ENCODE assay signal across 27 cellular contexts in the genomic region with DNA sequence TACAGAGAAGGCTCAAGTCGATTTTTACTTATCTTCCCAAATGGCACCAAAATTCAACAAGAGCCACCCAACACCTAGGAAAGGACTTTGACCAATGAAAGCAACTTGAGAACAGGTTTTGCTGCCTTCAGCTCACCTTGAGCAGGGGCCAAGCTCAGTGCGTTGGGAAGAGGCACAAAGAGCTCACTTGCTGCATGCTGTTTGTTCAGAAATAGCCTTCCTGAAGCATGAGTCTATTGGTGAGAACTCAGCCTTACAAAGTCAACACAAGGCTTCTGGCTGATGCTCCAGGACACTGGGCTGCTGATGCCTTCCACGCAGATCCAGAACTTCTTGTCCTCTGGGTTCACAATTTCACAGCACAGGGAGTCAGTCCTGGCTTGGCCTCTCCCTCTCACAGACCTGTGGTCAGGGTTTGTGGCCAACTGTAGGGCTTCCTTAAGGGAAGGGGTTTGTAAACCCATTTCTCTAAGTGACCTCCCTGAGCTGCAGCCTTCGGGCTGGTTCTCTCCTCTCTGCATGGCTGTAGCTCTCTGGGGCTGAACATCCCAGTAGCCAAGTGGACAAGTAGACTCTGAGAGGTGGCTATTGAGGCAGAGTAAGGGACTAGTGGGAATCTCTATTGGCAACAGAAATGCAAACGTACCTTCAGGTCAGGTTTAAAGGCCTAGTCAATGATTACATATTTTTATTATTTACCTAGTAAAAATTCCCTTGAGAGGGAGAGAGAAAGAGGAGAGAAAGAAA.
DNase-seq lines count a peak whose midpoint lies in the region; ATAC-seq and TF ChIP-seq lines count a peak whose summit lies in the region.
"Had no signal": no experiment of that assay in that cellular context is flagged by ENCODE, and none has a peak within 500 bp of the region (broad histone marks: within the 10 kb centered on the region; RNA-seq: fewer than 3 reads in every experiment).

No MANE protein-coding gene starts in this region.

- TF ChIP-seq EP300 in stomach (IDR thresholded peaks at IDR 0.05): no peak

- H3K4me1 ChIP-seq in GM23338 (ENCODE audit: insufficient read depth): peaks cover 6% of the 10 kb centered on the region; the same call in 1 of the 2 replicates
- peaks cover 99% of the 10 kb centered on the region for H3K4me1 ChIP-seq in body of pancreas
- H3K4me1 ChIP-seq in mesendoderm (ENCODE audit: control insufficient read depth, low read depth, low read length): peaks cover 14% of the 10 kb centered on the region
- H3K4me1 ChIP-seq in stomach: peaks cover 8 to 48% (median 35%) of the 10 kb centered on the region in 4 donors
- H3K4me1 ChIP-seq: suprapubic skin, vagina had no signal

- no peaks in the 10 kb centered on the region for H4K20me1 ChIP-seq in GM23338 (replicated peaks; ENCODE audit: insufficient read depth)

- H3K18ac ChIP-seq in mesendoderm (ENCODE audit: low read length): peak overlapping the region; percentile 52

- H3K36me3 Mint-ChIP-seq in GM23338 (ENCODE audit: low read depth): no peaks in the 10 kb centered on the region
- H3K36me3 Mint-ChIP-seq: activated naive CD8-positive, alpha-beta T cell; stimulated activated memory B cell treated with anti-CD40 and anti-IgM and Interleukin-4, amounts not matched to agents 10 μg/mL and 1 μg/mL and 100 μg/mL, for 72 hours had no signal

- peak overlapping the region; percentile 74 for H3K23ac ChIP-seq in mesendoderm (ENCODE audit: low read length)

- H4K8ac ChIP-seq in mesendoderm (ENCODE audit: low read depth, low read length): no peak overlapping the region

- H3K79me1 ChIP-seq in mesendoderm (ENCODE audit: low read length): no peaks in the 10 kb centered on the region

- H3F3A ChIP-seq in GM23338 (replicated peaks; ENCODE audit: low read depth): no peaks in the 10 kb centered on the region

- no peak overlapping the region for H2BK15ac ChIP-seq in mesendoderm (replicated peaks; ENCODE audit: low read depth)

- no peaks in the 10 kb centered on the region for H3K9me2 ChIP-seq in GM23338 (ENCODE audit: insufficient read depth)

- TF ChIP-seq CTCF in GM23338 (conservative IDR thresholded peaks at IDR 0.05; ENCODE audit: low read depth in 2 of 2): no peak
- no peak for TF ChIP-seq CTCF in body of pancreas (IDR thresholded peaks at IDR 0.05)
- no peak for TF ChIP-seq CTCF in stomach (IDR thresholded peaks at IDR 0.05)

- peak overlapping the region; percentile 30 for H2BK120ac ChIP-seq in mesendoderm (ENCODE audit: low read depth, low read length)

- H3K79me2 ChIP-seq in GM23338 (replicated peaks; ENCODE audit: insufficient read depth): no peaks in the 10 kb centered on the region
- H3K79me2 ChIP-seq in mesendoderm (ENCODE audit: control insufficient read depth, insufficient read depth, low read length): no peaks in the 10 kb centered on the region

- H3K4me2 ChIP-seq in GM23338 (no peak overlapping the region), mesendoderm (ENCODE audit: low read length) (no peak overlapping the region)

- intact Hi-C loops in body of pancreas (cut with DNase I): no loop called here
- intact Hi-C loops in stomach (cut with DNase I; ENCODE audit: low total_unique reads): no loop called here

- peak overlapping the region; percentile 69; the same call in 1 of the 2 replicates for H2AFZ ChIP-seq in GM23338

- DNase-seq in GM23338 (ENCODE audit: low spot score) (no peak), body of pancreas (peak; percentile 87 to 95 (median 93)), mesendoderm (peak; percentile 56), stomach (peak; percentile 89), HK-2 (ENCODE audit: unreplicated experiment) (no peak)
- DNase-seq in stimulated activated CD4-positive, alpha-beta T cell treated with anti-CD3 and anti-CD28 coated beads, Interleukin-2, amount 100 ng/mL, for 48 hours: no peak
- DNase-seq: activated CD4-positive, alpha-beta T cell treated with anti-CD3 and anti-CD28 coated beads, Interleukin-2, amount 50 U/mL, for 48 hours; activated CD4-positive, CD25-positive, alpha-beta regulatory T cell; aorta; C1 segment of cervical spinal cord; central memory CD4-positive, alpha-beta T cell; dermis blood vessel endothelial cell; islet precursor cell; NCI-H1105 treated with DMSO at 0.1 percent for 48 hours; NCI-H2081 treated with DMSO at 0.1 percent for 48 hours; NCI-H446; occipital lobe; retina; stimulated activated CD4-positive, alpha-beta T cell treated with anti-CD3 and anti-CD28 coated beads, Interleukin-4, amount 100 ng/mL, for 1 hour; T1000 had no signal

- H3K9me3 ChIP-seq in body of pancreas: no peaks in the 10 kb centered on the region
- no peaks in the 10 kb centered on the region for H3K9me3 ChIP-seq in stomach
- H3K9me3 ChIP-seq: suprapubic skin, vagina had no signal

- H3K4me3 ChIP-seq in GM23338 (no peak overlapping the region), body of pancreas (no peak overlapping the region), mesendoderm (ENCODE audit: low read length) (no peak overlapping the region), stomach (no peak overlapping the region)
- H3K4me3 ChIP-seq: lung, suprapubic skin, vagina had no signal

- H3K4me3 Mint-ChIP-seq in GM23338: no peak overlapping the region
- H3K4me3 Mint-ChIP-seq: activated naive CD8-positive, alpha-beta T cell; stimulated activated memory B cell treated with anti-CD40 and anti-IgM and Interleukin-4, amounts not matched to agents 10 μg/mL and 1 μg/mL and 100 μg/mL, for 72 hours had no signal

- H4K5ac ChIP-seq in mesendoderm (ENCODE audit: low read length): peak overlapping the region; percentile 89

- H3K27ac ChIP-seq in GM23338 (ENCODE audit: low read depth) (no peak overlapping the region), body of pancreas (peak overlapping the region; percentile 94 to 97 (median 95)), mesendoderm (ENCODE audit: low read depth, low read length) (peak overlapping the region; percentile 13), stomach (peak overlapping the region; percentile 79 to 93 (median 89))
- H3K27ac ChIP-seq: suprapubic skin, vagina had no signal

- peak; percentile 46 for ATAC-seq in GM23338
- ATAC-seq in body of pancreas: peak; percentile 90
- no peak for ATAC-seq in GM21528 (IDR thresholded peaks at IDR 0.05; ENCODE audit: low FRiP score, unreplicated experiment)
- no peak for ATAC-seq in GM21786 (IDR thresholded peaks at IDR 0.05; ENCODE audit: unreplicated experiment)
- ATAC-seq: stimulated activated memory B cell treated with anti-CD40 and anti-IgM and Interleukin-4, amounts not matched to agents 10 μg/mL and 1 μg/mL and 100 μg/mL, for 72 hours had no signal

- peak overlapping the region; percentile 25 for H3K4ac ChIP-seq in mesendoderm (ENCODE audit: low read depth, low read length)

- peak overlapping the region; percentile 63 for H3K9ac ChIP-seq in mesendoderm (ENCODE audit: low read length)

- H3K27me3 ChIP-seq in GM23338 (ENCODE audit: insufficient read depth) (no peaks in the 10 kb centered on the region), body of pancreas (no peaks in the 10 kb centered on the region), mesendoderm (ENCODE audit: insufficient read depth, low read length, poor library complexity) (no peaks in the 10 kb centered on the region), stomach (no peaks in the 10 kb centered on the region)
- H3K27me3 ChIP-seq: suprapubic skin, vagina had no signal

- TF ChIP-seq POLR2A in body of pancreas (IDR thresholded peaks at IDR 0.05): peak; percentile 16 to 70 (median 68)
- no peak for TF ChIP-seq POLR2A in stomach (IDR thresholded peaks at IDR 0.05)

- H2AK5ac ChIP-seq in mesendoderm (ENCODE audit: low read length): peak overlapping the region; percentile 70

- peak overlapping the region; percentile 96 for H2BK5ac ChIP-seq in mesendoderm (ENCODE audit: low read length)

- peak overlapping the region; percentile 82 for H3K56ac ChIP-seq in mesendoderm (ENCODE audit: low read length)

- H3K27me3 Mint-ChIP-seq in GM23338 (ENCODE audit: insufficient read depth, low read depth, poor library complexity): no peaks in the 10 kb centered on the region

- H3K36me3 ChIP-seq in GM23338 (ENCODE audit: insufficient read depth): no peaks in the 10 kb centered on the region
- H3K36me3 ChIP-seq in body of pancreas (replicated peaks in 1 of 2; ENCODE audit: insufficient read depth in 1 of 2, low read depth in 2 of 2): no peaks in the 10 kb centered on the region
- no peaks in the 10 kb centered on the region for H3K36me3 ChIP-seq in mesendoderm (ENCODE audit: control insufficient read depth, insufficient read depth, low read length)
- no peaks in the 10 kb centered on the region for H3K36me3 ChIP-seq in stomach
- H3K36me3 ChIP-seq: suprapubic skin, vagina had no signal

- WGBS in body of pancreas, 2 donors: 14 to 20% methylated on average over 4 to 5 of the region's 5 CpGs
- WGBS in mesendoderm (ENCODE audit: extremely low coverage, insufficient coverage, low lambda C conversion rate): no CpG with 5 or more reads among the region's 5 CpGs
- WGBS in stomach, 5 donors: 22 to 40% (median 27%) methylated on average over 5 of the region's 5 CpGs

- H3K9me3 Mint-ChIP-seq in GM23338: no peaks in the 10 kb centered on the region

- no peak overlapping the region for H3K27ac Mint-ChIP-seq in GM23338
- H3K27ac Mint-ChIP-seq: activated naive CD8-positive, alpha-beta T cell; stimulated activated memory B cell treated with anti-CD40 and anti-IgM and Interleukin-4, amounts not matched to agents 10 μg/mL and 1 μg/mL and 100 μg/mL, for 72 hours had no signal

- H3K4me1 Mint-ChIP-seq in GM23338: peaks cover 12% of the 10 kb centered on the region; the same call in 2 of the 3 replicates
- H3K4me1 Mint-ChIP-seq: stimulated activated memory B cell treated with anti-CD40 and anti-IgM and Interleukin-4, amounts not matched to agents 10 μg/mL and 1 μg/mL and 100 μg/mL, for 72 hours had no signal

TF ChIP-seq in GM23338, 12 proteins besides CTCF, POLR2A, EP300 and RAD21:
- no peak for TF ChIP-seq JUNB (IDR thresholded peaks at IDR 0.05; ENCODE audit: unreplicated experiment)
- TF ChIP-seq STAT1 (IDR thresholded peaks at IDR 0.05; ENCODE audit: unreplicated experiment): no peak
- TF ChIP-seq EZH2 (IDR thresholded peaks at IDR 0.05; ENCODE audit: low read depth, unreplicated experiment): no peak
- TF ChIP-seq, protein P1, sequence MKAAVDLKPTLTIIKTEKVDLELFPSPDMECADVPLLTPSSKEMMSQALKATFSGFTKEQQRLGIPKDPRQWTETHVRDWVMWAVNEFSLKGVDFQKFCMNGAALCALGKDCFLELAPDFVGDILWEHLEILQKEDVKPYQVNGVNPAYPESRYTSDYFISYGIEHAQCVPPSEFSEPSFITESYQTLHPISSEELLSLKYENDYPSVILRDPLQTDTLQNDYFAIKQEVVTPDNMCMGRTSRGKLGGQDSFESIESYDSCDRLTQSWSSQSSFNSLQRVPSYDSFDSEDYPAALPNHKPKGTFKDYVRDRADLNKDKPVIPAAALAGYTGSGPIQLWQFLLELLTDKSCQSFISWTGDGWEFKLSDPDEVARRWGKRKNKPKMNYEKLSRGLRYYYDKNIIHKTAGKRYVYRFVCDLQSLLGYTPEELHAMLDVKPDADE (IDR thresholded peaks at IDR 0.05): no peak
- TF ChIP-seq POLR2AphosphoS5 (IDR thresholded peaks at IDR 0.05; ENCODE audit: low read depth): no peak
- TF ChIP-seq ZNF114 (CRISPR knock-in tag; IDR thresholded peaks at IDR 0.05): no peak
- no peak for TF ChIP-seq ZNF331 (CRISPR knock-in tag; IDR thresholded peaks at IDR 0.05; ENCODE audit: low read depth)

Comparison
In these comparisons a context has a peak if more than half of its experiments do, and no peak if none do; other contexts are left out.
1. ATAC-seq: peak in GM23338 (single experiment) and body of pancreas (single experiment); none in GM21528 (single experiment) and GM21786 (single experiment).
2. DNase-seq: peak in body of pancreas (4 of 4), mesendoderm (single experiment) and stomach (single experiment); none in GM23338 (single experiment), HK-2 (single experiment) and stimulated activated CD4-positive, alpha-beta T cell treated with anti-CD3 and anti-CD28 coated beads, Interleukin-2, amount 100 ng/mL, for 48 hours (0 of 2).
3. POLR2A ChIP-seq: peak in body of pancreas (3 of 3); none in stomach (0 of 4).